In genomic region chr11:45336136-45336535, GRCh38 we compare ENCODE assay signal across 21 cellular contexts. TPM values are rescaled to one million over a fixed set of nuclear protein-coding genes. Genes with fewer than 3 reads are reported as not detected.
DNase-seq lines count a peak whose midpoint lies in the region; ATAC-seq, FAIRE-seq and TF ChIP-seq lines count a peak whose summit lies in the region.
"Had no signal": no experiment of that assay in that cellular context is flagged by ENCODE, and none has a peak within 500 bp of the region (broad histone marks: within the 10 kb centered on the region; RNA-seq: fewer than 3 reads in every experiment).

No MANE protein-coding gene starts in this region.

- no peak overlapping the region for H3K27ac Mint-ChIP-seq in osteocyte (ENCODE audit: unreplicated experiment)
- H3K27ac Mint-ChIP-seq: IgD-negative memory B cell had no signal

- no peak for ATAC-seq in stimulated activated naive CD8-positive, alpha-beta T cell treated with anti-CD3 and anti-CD28 coated beads, Interleukin-15, Interleukin-2, amounts not matched to agents 100 U/mL and 50 U/mL, for 24 hours
- ATAC-seq: A549 had no signal

- no peaks in the 10 kb centered on the region for H3K9me3 ChIP-seq in OCI-LY1 (ENCODE audit: low read length)
- H3K9me3 ChIP-seq: A549; BLaER1 treated with 17β-estradiol and CSF1 and Interleukin-3, amounts not matched to agents 10 nM and 100 nM; MG63; SJCRH30 had no signal

- no peak overlapping the region for H3K4me3 ChIP-seq in OCI-LY1 (ENCODE audit: low read depth, low read length, poor library complexity, severe bottlenecking)
- H3K4me3 ChIP-seq: A549; BLaER1 treated with 17β-estradiol and CSF1 and Interleukin-3, amounts not matched to agents 10 nM and 100 nM; MG63; SJCRH30 had no signal

- no peak for TF ChIP-seq POLR2A in GM12892 (IDR thresholded peaks at IDR 0.05; ENCODE audit: low read depth, low read length)

- H2AFZ ChIP-seq in OCI-LY1 (ENCODE audit: low read length): no peak overlapping the region

- H3K36me3 Mint-ChIP-seq in osteocyte (ENCODE audit: unreplicated experiment): no peaks in the 10 kb centered on the region
- H3K36me3 Mint-ChIP-seq: CD8-positive, alpha-beta memory T cell; IgD-negative memory B cell had no signal

- H3K27me3 ChIP-seq in OCI-LY1 (ENCODE audit: insufficient read depth, low read length): no peaks in the 10 kb centered on the region
- H3K27me3 ChIP-seq: BLaER1 treated with 17β-estradiol and CSF1 and Interleukin-3, amounts not matched to agents 10 nM and 100 nM had no signal

- H3K4me1 ChIP-seq in OCI-LY1 (ENCODE audit: insufficient read depth, low read length, severe bottlenecking): peaks cover 59% of the 10 kb centered on the region
- H3K4me1 ChIP-seq: A549, SJCRH30 had no signal

- peak overlapping the region; percentile 70 for H3K27ac ChIP-seq in OCI-LY1 (ENCODE audit: low read depth, low read length, poor library complexity, severe bottlenecking)
- H3K27ac ChIP-seq: A549; BLaER1 treated with 17β-estradiol and CSF1 and Interleukin-3, amounts not matched to agents 10 nM and 100 nM; SJCRH30 had no signal

- H3K79me2 ChIP-seq in OCI-LY1 (ENCODE audit: insufficient read depth, low read length): no peaks in the 10 kb centered on the region

- TF ChIP-seq CTCF in OCI-LY1 (IDR thresholded peaks at IDR 0.05; ENCODE audit: low read length) (no peak), osteocyte (IDR thresholded peaks at IDR 0.05) (no peak)

- H3K4me1 Mint-ChIP-seq in osteocyte (ENCODE audit: unreplicated experiment): peaks cover 22% of the 10 kb centered on the region

- no peaks in the 10 kb centered on the region for H4K20me1 ChIP-seq in OCI-LY1 (ENCODE audit: insufficient read depth, low read length)
- H4K20me1 ChIP-seq: BLaER1 treated with 17β-estradiol and CSF1 and Interleukin-3, amounts not matched to agents 10 nM and 100 nM had no signal

- peaks cover 38% of the 10 kb centered on the region for H3K27me3 Mint-ChIP-seq in osteocyte (ENCODE audit: unreplicated experiment)

- H3K4me2 ChIP-seq in OCI-LY1 (ENCODE audit: low read length): no peak overlapping the region; the same call in 1 of the 2 replicates
- H3K4me2 ChIP-seq: A549; BLaER1 treated with 17β-estradiol and CSF1 and Interleukin-3, amounts not matched to agents 10 nM and 100 nM had no signal

- no peak overlapping the region; the same call in 1 of the 2 replicates for H3K9ac ChIP-seq in OCI-LY1 (ENCODE audit: low read length)
- H3K9ac ChIP-seq: BLaER1 treated with 17β-estradiol and CSF1 and Interleukin-3, amounts not matched to agents 10 nM and 100 nM had no signal

- H3K36me3 ChIP-seq in OCI-LY1 (ENCODE audit: insufficient read depth, low read length): no peaks in the 10 kb centered on the region
- H3K36me3 ChIP-seq: BLaER1 treated with 17β-estradiol and CSF1 and Interleukin-3, amounts not matched to agents 10 nM and 100 nM; MG63; SJCRH30 had no signal

- H3K4me3 Mint-ChIP-seq in osteocyte (ENCODE audit: unreplicated experiment): no peak overlapping the region
- H3K4me3 Mint-ChIP-seq: CD8-positive, alpha-beta memory T cell; IgD-negative memory B cell had no signal

- H3K9me2 ChIP-seq in OCI-LY1 (ENCODE audit: low read depth, low read length): no peaks in the 10 kb centered on the region

- peak; percentile 70 for DNase-seq in NCI-H2171 treated with DMSO at 0.1 percent for 48 hours (lab: John Stamatoyannopoulos, UW)
- DNase-seq in NCI-H2171 (lab: John Stamatoyannopoulos, UW): no peak
- peak; percentile 64 for DNase-seq in DMS153 (lab: John Stamatoyannopoulos, UW)
- DNase-seq in osteocyte (ENCODE audit: extremely low spot score, unreplicated experiment): peak; percentile 42
- DNase-seq in stimulated activated naive CD8-positive, alpha-beta T cell treated with anti-CD3 and anti-CD28 coated beads, Interleukin-15, Interleukin-2, amounts not matched to agents 100 U/mL and 50 U/mL, for 24 hours: no peak
- no peak for DNase-seq in GM12892 (ENCODE audit: insufficient read length)
- DNase-seq: CD8-positive, alpha-beta memory T cell; DMS79 treated with DMSO at 0.1 percent for 48 hours; Kasumi-1; MG63; NCI-H1048; NCI-H1694 treated with DMSO at 0.1 percent for 48 hours; NCI-H2107; NCI-H446 treated with DMSO at 0.1 percent for 48 hours; NCI-H774; SJCRH30 had no signal

- no peaks in the 10 kb centered on the region for H3F3A ChIP-seq in OCI-LY1 (ENCODE audit: insufficient read depth, low read length)

- H3K9me3 Mint-ChIP-seq in osteocyte (ENCODE audit: unreplicated experiment): no peaks in the 10 kb centered on the region
- H3K9me3 Mint-ChIP-seq: CD8-positive, alpha-beta memory T cell; IgD-negative memory B cell had no signal

- FAIRE-seq in GM12892 (lab: Jason Lieb, UNC): no peak
- FAIRE-seq: A549 had no signal

RNA-seq across cellular contexts. Expression of gene SYT13, which starts 50.0 kb away (rescaled TPM):
- total RNA-seq in osteocyte: 0.13 TPM in 1 of 2 replicates, not detected in the other
- not detected for polyA plus RNA-seq in GM12892 (2012; ENCODE audit: missing spikeins)
- total RNA-seq: CD8-positive, alpha-beta memory T cell; G401; SJCRH30 had no signal
- polyA plus RNA-seq: CD8-positive, alpha-beta memory T cell; IgD-negative memory B cell had no signal

Comparison
In these comparisons a context has a peak if more than half of its experiments do, and no peak if none do; other contexts are left out.
1. DNase-seq: peak in NCI-H2171 treated with DMSO at 0.1 percent for 48 hours (single experiment), DMS153 (single experiment) and osteocyte (single experiment); none in NCI-H2171 (single experiment), stimulated activated naive CD8-positive, alpha-beta T cell treated with anti-CD3 and anti-CD28 coated beads, Interleukin-15, Interleukin-2, amounts not matched to agents 100 U/mL and 50 U/mL, for 24 hours (single experiment) and GM12892 (single experiment).